Comparison of ENCODE assay signal across 14 cellular contexts in genomic region chr16:56764835-56765234, GRCh38.
"Had no signal": no experiment of that assay in that cellular context is flagged by ENCODE, and none has a peak within 500 bp of the region (broad histone marks: within the 10 kb centered on the region; RNA-seq: fewer than 3 reads in every experiment).

No MANE protein-coding gene starts in this region.

- H3K27me3 ChIP-seq: cardiac muscle cell, dorsolateral prefrontal cortex, esophagus muscularis mucosa, ovary, stomach, testis, upper lobe of right lung had no signal

- H3K4me1 ChIP-seq: testis had no signal

- H3K9me3 ChIP-seq: esophagus muscularis mucosa, ovary, stomach, testis, upper lobe of right lung had no signal

- DNase-seq: activated CD8-positive, alpha-beta memory T cell treated with anti-CD3 and anti-CD28 coated beads, Interleukin-2, amount 50 U/mL, for 4 hours; activated CD8-positive, alpha-beta T cell treated with anti-CD3 and anti-CD28 coated beads for 36 hours; activated naive CD4-positive, alpha-beta T cell treated with Interleukin-2 at 50 U/mL for 16 hours; dorsolateral prefrontal cortex; hippocampal formation; mammary epithelial cell; naive thymus-derived CD4-positive, alpha-beta T cell; ovary; stimulated activated CD4-positive, alpha-beta T cell treated with anti-CD3 and anti-CD28 coated beads, Interleukin-2, amount 100 ng/mL, for 24 hours; stomach; testis; upper lobe of right lung had no signal

- H3K27ac ChIP-seq: cardiac muscle cell, dorsolateral prefrontal cortex, esophagus muscularis mucosa, ovary, testis, upper lobe of right lung had no signal

- H3K4me3 ChIP-seq: cardiac muscle cell, dorsolateral prefrontal cortex, esophagus muscularis mucosa, ovary, stomach, testis, upper lobe of right lung had no signal

- H3K36me3 ChIP-seq: ovary had no signal
